In genomic region chr6:112044856-112045255, GRCh38 we compare ENCODE assay signal across 16 cellular contexts. TPM values are rescaled to one million over a fixed set of nuclear protein-coding genes. Genes with fewer than 3 reads are reported as not detected.
DNase-seq lines count a peak whose midpoint lies in the region; ATAC-seq and TF ChIP-seq lines count a peak whose summit lies in the region.
"Had no signal": no experiment of that assay in that cellular context is flagged by ENCODE, and none has a peak within 500 bp of the region (broad histone marks: within the 10 kb centered on the region; RNA-seq: fewer than 3 reads in every experiment).

No MANE protein-coding gene starts in this region.

- H3K9me3 Mint-ChIP-seq in activated T-cell treated with anti-CD3 and anti-CD28 coated beads, Interleukin-2, amount 50 U/mL, for 24 hours: no peaks in the 10 kb centered on the region
- H3K9me3 Mint-ChIP-seq in activated T-cell treated with anti-CD3 and anti-CD28 coated beads, Interleukin-2, amount 50 U/mL, for 4 hours: no peaks in the 10 kb centered on the region
- no peaks in the 10 kb centered on the region for H3K9me3 Mint-ChIP-seq in type B pancreatic cell

- H3K4me3 ChIP-seq in dorsolateral prefrontal cortex: no peak overlapping the region
- H3K4me3 ChIP-seq: suprapubic skin had no signal

- peaks cover 4% of the 10 kb centered on the region for H3K36me3 Mint-ChIP-seq in activated T-cell treated with anti-CD3 and anti-CD28 coated beads, Interleukin-2, amount 50 U/mL, for 24 hours (ENCODE audit: low read depth)
- no peaks in the 10 kb centered on the region for H3K36me3 Mint-ChIP-seq in activated T-cell treated with anti-CD3 and anti-CD28 coated beads, Interleukin-2, amount 50 U/mL, for 4 hours (ENCODE audit: insufficient read depth)
- no peaks in the 10 kb centered on the region for H3K36me3 Mint-ChIP-seq in type B pancreatic cell

- no peaks in the 10 kb centered on the region for H3K27me3 Mint-ChIP-seq in activated T-cell treated with anti-CD3 and anti-CD28 coated beads, Interleukin-2, amount 50 U/mL, for 24 hours
- no peaks in the 10 kb centered on the region for H3K27me3 Mint-ChIP-seq in activated T-cell treated with anti-CD3 and anti-CD28 coated beads, Interleukin-2, amount 50 U/mL, for 4 hours (ENCODE audit: low read depth)
- H3K27me3 Mint-ChIP-seq in type B pancreatic cell: no peaks in the 10 kb centered on the region

- no peak for DNase-seq in activated T-cell treated with anti-CD3 and anti-CD28 coated beads, Interleukin-2, amount 50 U/mL, for 24 hours
- no peak for DNase-seq in activated T-cell treated with anti-CD3 and anti-CD28 coated beads, Interleukin-2, amount 50 U/mL, for 4 hours
- DNase-seq in amniotic stem cell (lab: John Stamatoyannopoulos, UW) (peak; percentile 44), hepatic stellate cell (ENCODE audit: low spot score) (peak; percentile 73), type B pancreatic cell (ENCODE audit: extremely low spot score, unreplicated experiment) (no peak), dorsolateral prefrontal cortex (no peak), Kasumi-1 (lab: John Stamatoyannopoulos, UW) (no peak)
- DNase-seq: midbrain, NCI-H1105 treated with DMSO at 0.1 percent for 48 hours, retina had no signal

- ATAC-seq in activated T-cell treated with anti-CD3 and anti-CD28 coated beads, Interleukin-2, amount 50 U/mL, for 4 hours: no peak
- no peak for ATAC-seq in HG03565 (IDR thresholded peaks at IDR 0.05; ENCODE audit: unreplicated experiment)
- ATAC-seq: HCT116 had no signal

- no peak overlapping the region for H3K4me3 Mint-ChIP-seq in activated T-cell treated with anti-CD3 and anti-CD28 coated beads, Interleukin-2, amount 50 U/mL, for 24 hours
- no peak overlapping the region for H3K4me3 Mint-ChIP-seq in activated T-cell treated with anti-CD3 and anti-CD28 coated beads, Interleukin-2, amount 50 U/mL, for 4 hours
- no peak overlapping the region for H3K4me3 Mint-ChIP-seq in type B pancreatic cell

- H3K4me1 Mint-ChIP-seq in activated T-cell treated with anti-CD3 and anti-CD28 coated beads, Interleukin-2, amount 50 U/mL, for 24 hours (ENCODE audit: low read depth): peaks cover 54% of the 10 kb centered on the region
- H3K4me1 Mint-ChIP-seq in activated T-cell treated with anti-CD3 and anti-CD28 coated beads, Interleukin-2, amount 50 U/mL, for 4 hours (ENCODE audit: low read depth): peaks cover 32% of the 10 kb centered on the region
- H3K4me1 Mint-ChIP-seq in type B pancreatic cell (ENCODE audit: unreplicated experiment): peaks cover 17% of the 10 kb centered on the region

- no peak for TF ChIP-seq CTCF in type B pancreatic cell (conservative IDR thresholded peaks at IDR 0.05)
- TF ChIP-seq CTCF in dorsolateral prefrontal cortex (IDR thresholded peaks at IDR 0.05 in 54 of 56, conservative IDR thresholded peaks at IDR 0.05 in 2 of 56; ENCODE audit: low read depth in 1 of 56, partially characterized antibody in 56 of 56): no peak

- intact Hi-C loops in dorsolateral prefrontal cortex (cut with DNase I): loop anchor here (5.0 to 10.0 kb wide), 5 partner anchors 48 to 1518 kb away; partner anchors contain the start of gene REV3L (in 1 of the 2)

- H3K27ac Mint-ChIP-seq in activated T-cell treated with anti-CD3 and anti-CD28 coated beads, Interleukin-2, amount 50 U/mL, for 24 hours: peak overlapping the region; percentile 99
- H3K27ac Mint-ChIP-seq in type B pancreatic cell: peak overlapping the region; percentile 99

- H3K27me3 ChIP-seq in dorsolateral prefrontal cortex: no peaks in the 10 kb centered on the region
- H3K27me3 ChIP-seq: suprapubic skin had no signal

- no peak overlapping the region for H3K27ac ChIP-seq in dorsolateral prefrontal cortex
- H3K27ac ChIP-seq: RWPE1, suprapubic skin had no signal

RNA-seq across cellular contexts. Expression of gene CCN6, which starts 9.0 kb away (rescaled TPM):
- total RNA-seq in activated T-cell treated with anti-CD3 and anti-CD28 coated beads, Interleukin-2, amount 50 U/mL, for 4 hours: under 1 TPM; 0.43 to 0.90 (median 0.58) TPM
- total RNA-seq in type B pancreatic cell (ENCODE audit: low replicate concordance): not detected in 2 replicates
- not detected for total RNA-seq in dorsolateral prefrontal cortex
- total RNA-seq: HT1080, NCI-H460 had no signal

RNA-seq across cellular contexts. Expression of gene TUBE1, which starts 42.4 kb away (rescaled TPM):
- total RNA-seq in activated T-cell treated with anti-CD3 and anti-CD28 coated beads, Interleukin-2, amount 50 U/mL, for 4 hours: 10 to 100 TPM; 36.3 to 55.3 (median 42.6) TPM
- total RNA-seq in type B pancreatic cell (ENCODE audit: low replicate concordance) (19.0 and 28.7 TPM in 2 replicates), dorsolateral prefrontal cortex (10 to 100 TPM; 28.3 to 69.6 (median 48.6) TPM)

RNA-seq across cellular contexts. Expression of gene FAM229B, which starts 42.5 kb away (rescaled TPM):
- total RNA-seq in activated T-cell treated with anti-CD3 and anti-CD28 coated beads, Interleukin-2, amount 50 U/mL, for 4 hours: 1 to 10 TPM; 2.8 to 3.8 (median 3.1) TPM
- 8.4 and 29.8 TPM in 2 replicates for total RNA-seq in type B pancreatic cell (ENCODE audit: low replicate concordance)
- 10 to 100 TPM; 33.7 to 84.2 (median 59.9) TPM for total RNA-seq in dorsolateral prefrontal cortex

Comparison
In these comparisons a context has a peak if more than half of its experiments do, and no peak if none do; other contexts are left out.
1. DNase-seq: peak in amniotic stem cell (single experiment) and hepatic stellate cell (single experiment); none in activated T-cell treated with anti-CD3 and anti-CD28 coated beads, Interleukin-2, amount 50 U/mL, for 24 hours (single experiment), activated T-cell treated with anti-CD3 and anti-CD28 coated beads, Interleukin-2, amount 50 U/mL, for 4 hours (single experiment), type B pancreatic cell (single experiment), dorsolateral prefrontal cortex (0 of 10) and Kasumi-1 (0 of 2).